ENCODE assay signal across 26 cellular contexts in the genomic region with DNA sequence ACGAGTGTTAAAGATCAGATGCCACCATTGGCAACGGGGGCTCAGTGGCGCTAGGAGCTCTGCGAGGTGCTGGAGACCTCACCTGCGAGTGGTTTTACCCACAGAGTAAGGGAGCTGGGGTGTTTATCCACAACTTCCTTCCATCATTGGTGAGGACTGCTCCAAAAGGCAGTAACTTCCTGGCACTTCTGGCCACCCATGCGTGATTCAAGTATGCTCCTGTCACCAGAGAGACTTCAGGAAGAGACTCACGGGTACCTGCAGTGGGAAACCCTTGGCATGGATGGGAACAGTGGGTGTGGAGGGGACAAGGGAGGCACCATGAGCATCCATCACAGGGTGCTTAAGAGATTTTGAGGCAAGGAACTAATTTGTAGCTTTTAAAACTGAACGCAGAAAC. TPM values are rescaled to one million over a fixed set of nuclear protein-coding genes. Genes with fewer than 3 reads are reported as not detected.
"Had no signal": no experiment of that assay in that cellular context is flagged by ENCODE, and none has a peak within 500 bp of the region (broad histone marks: within the 10 kb centered on the region; RNA-seq: fewer than 3 reads in every experiment).

No MANE protein-coding gene starts in this region.

- H3K27me3 Mint-ChIP-seq: activated naive CD4-positive, alpha-beta T cell treated with anti-CD3 and anti-CD28 coated beads, Interleukin-2, amount 10 ng/mL, durations not matched to agents 7 days and 5 days had no signal

- H3K4me1 Mint-ChIP-seq: activated naive CD4-positive, alpha-beta T cell treated with anti-CD3 and anti-CD28 coated beads, Interleukin-2, amount 10 ng/mL, durations not matched to agents 7 days and 5 days had no signal

- H3K9me3 ChIP-seq: Peyer's patch had no signal

- DNase-seq: activated CD4-positive, alpha-beta memory T cell treated with anti-CD3 and anti-CD28 coated beads, Interleukin-2, amount 10 ng/mL, durations not matched to agents 7 days and 5 days; activated CD4-positive, alpha-beta T cell treated with anti-CD3 and anti-CD28 coated beads, Interleukin-2, amount 50 U/mL, for 1 hour; activated CD4-positive, CD25-positive, alpha-beta regulatory T cell; activated gamma-delta T cell treated with Interleukin-2 at 50 U/mL for 16 hours; activated naive CD4-positive, alpha-beta T cell treated with anti-CD3 and anti-CD28 coated beads, Interleukin-2, amount 10 ng/mL, durations not matched to agents 7 days and 5 days; activated naive CD8-positive, alpha-beta T cell treated with anti-CD3 and anti-CD28 coated beads for 36 hours; activated T-cell treated with anti-CD3 and anti-CD28 coated beads for 4 hours; activated T-cell treated with anti-CD3 and anti-CD28 coated beads, Interleukin-2, amount 50 U/mL, for 48 hours; brain microvascular endothelial cell; NCI-H1048; NCI-H146; NCI-H1930; NCI-H345; NCI-H510A; NCI-H526 treated with DMSO at 0.1 percent for 48 hours; NK-92 treated with Interleukin-12 subunit alpha and Interleukin-12 subunit beta, amount 100 ng/mL, for 24 hours; OCI-M1; Peyer's patch; SHP77; T-cell had no signal

- H3K9me3 Mint-ChIP-seq: activated CD4-positive, alpha-beta memory T cell treated with anti-CD3 and anti-CD28 coated beads, Interleukin-2, amount 10 ng/mL, durations not matched to agents 7 days and 5 days; activated naive CD4-positive, alpha-beta T cell treated with anti-CD3 and anti-CD28 coated beads, Interleukin-2, amount 10 ng/mL, durations not matched to agents 7 days and 5 days; activated naive CD8-positive, alpha-beta T cell treated with anti-CD3 and anti-CD28 coated beads for 36 hours; activated T-helper 2 cell treated with anti-CD3 and anti-CD28 coated beads, Interferon-gamma antibody, Interleukin-2, Interleukin-4, amounts not matched to agents 10 μg/mL and 5 μg/mL and 100 μg/mL, durations not matched to agents 14 hours and 24 hours and 36 hours; T-cell had no signal

- H3K4me3 Mint-ChIP-seq: activated CD4-positive, alpha-beta memory T cell treated with anti-CD3 and anti-CD28 coated beads, Interleukin-2, amount 10 ng/mL, durations not matched to agents 7 days and 5 days; activated naive CD4-positive, alpha-beta T cell treated with anti-CD3 and anti-CD28 coated beads, Interleukin-2, amount 10 ng/mL, durations not matched to agents 7 days and 5 days; activated naive CD8-positive, alpha-beta T cell treated with anti-CD3 and anti-CD28 coated beads for 36 hours; T-cell had no signal

- H3K27ac ChIP-seq: brain microvascular endothelial cell, cardiac muscle cell, Peyer's patch, SK-N-MC, VCaP had no signal

- H3K36me3 ChIP-seq: brain microvascular endothelial cell, cardiac muscle cell, Peyer's patch had no signal

- H3K4me3 ChIP-seq: cardiac muscle cell, Peyer's patch, SK-N-MC had no signal

- H3K27ac Mint-ChIP-seq: activated CD4-positive, alpha-beta memory T cell treated with anti-CD3 and anti-CD28 coated beads, Interleukin-2, amount 10 ng/mL, durations not matched to agents 7 days and 5 days; activated naive CD4-positive, alpha-beta T cell treated with anti-CD3 and anti-CD28 coated beads, Interleukin-2, amount 10 ng/mL, durations not matched to agents 7 days and 5 days; activated naive CD8-positive, alpha-beta T cell treated with anti-CD3 and anti-CD28 coated beads for 36 hours; activated T-helper 2 cell treated with anti-CD3 and anti-CD28 coated beads, Interferon-gamma antibody, Interleukin-2, Interleukin-4, amounts not matched to agents 10 μg/mL and 5 μg/mL and 100 μg/mL, durations not matched to agents 14 hours and 24 hours and 36 hours; T-cell had no signal

- H3K27me3 ChIP-seq: brain microvascular endothelial cell, cardiac muscle cell, Peyer's patch had no signal

- ATAC-seq: T-cell had no signal

- H3K36me3 Mint-ChIP-seq: activated naive CD4-positive, alpha-beta T cell treated with anti-CD3 and anti-CD28 coated beads, Interleukin-2, amount 10 ng/mL, durations not matched to agents 7 days and 5 days; activated naive CD8-positive, alpha-beta T cell treated with anti-CD3 and anti-CD28 coated beads for 36 hours; T-cell had no signal

RNA-seq across cellular contexts. Expression of a gene that starts 53.2 kb away (rescaled TPM):
- total RNA-seq: activated CD4-positive, alpha-beta memory T cell treated with anti-CD3 and anti-CD28 coated beads, Interleukin-2, amount 10 ng/mL, durations not matched to agents 7 days and 5 days; activated CD8-positive, alpha-beta memory T cell treated with anti-CD3 and anti-CD28 coated beads for 36 hours; activated naive CD8-positive, alpha-beta T cell treated with anti-CD3 and anti-CD28 coated beads for 36 hours; activated T-helper 2 cell treated with anti-CD3 and anti-CD28 coated beads, Interferon-gamma antibody, Interleukin-2, Interleukin-4, amounts not matched to agents 10 μg/mL and 5 μg/mL and 100 μg/mL, durations not matched to agents 14 hours and 24 hours and 36 hours; T-helper 2 cell treated with Interferon-gamma antibody and Interleukin-4, amounts not matched to agents 100 ng/mL and 5 ng/mL, for 36 hours had no signal
